16 cellular contexts compared by ENCODE assay signal in the genomic region with DNA sequence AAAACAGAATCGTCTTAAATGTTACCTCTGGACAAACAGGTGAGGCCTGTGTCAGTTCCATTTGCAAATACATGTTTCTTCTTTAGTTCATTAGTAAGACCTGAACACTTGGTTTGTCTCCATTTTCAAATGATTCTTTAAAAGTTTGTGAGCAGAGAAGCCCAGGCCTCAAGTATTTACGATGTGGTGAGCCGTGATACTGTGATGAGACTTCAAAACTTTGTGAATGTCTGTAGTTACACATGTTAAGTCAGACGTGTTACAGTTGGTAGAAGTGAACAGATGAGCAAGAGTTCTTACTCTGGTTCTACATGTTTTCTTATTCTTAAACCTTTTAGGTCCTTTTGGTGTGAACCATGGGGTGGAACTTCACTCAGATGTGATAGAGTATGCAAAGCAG. TPM values are rescaled to one million over a fixed set of nuclear protein-coding genes. Genes with fewer than 3 reads are reported as not detected.
A peak's percentile ranks its signal among the peaks of the same experiment; 100 is the strongest.
DNase-seq lines count a peak whose midpoint lies in the region; ATAC-seq and TF ChIP-seq lines count a peak whose summit lies in the region.
"Had no signal": no experiment of that assay in that cellular context is flagged by ENCODE, and none has a peak within 500 bp of the region (broad histone marks: within the 10 kb centered on the region; RNA-seq: fewer than 3 reads in every experiment).

No MANE protein-coding gene starts in this region.

- no peak for TF ChIP-seq EP300 in suprapubic skin (IDR thresholded peaks at IDR 0.05)

- H3K9ac ChIP-seq in SK-N-MC (ENCODE audit: insufficient read length) (no peak overlapping the region), trophoblast cell (ENCODE audit: low read length) (no peak overlapping the region)

- H4K12ac ChIP-seq in trophoblast cell (ENCODE audit: low read depth, low read length), result no peak overlapping the region

- no peak overlapping the region for H2BK120ac ChIP-seq in trophoblast cell (ENCODE audit: insufficient read depth, low read length, poor library complexity)

- H3K4me1 ChIP-seq in suprapubic skin, result peaks cover 38% of the 10 kb centered on the region
- H3K4me1 ChIP-seq in trophoblast cell (ENCODE audit: control insufficient read depth in 1 of 2, insufficient read depth in 2 of 2, low read length in 2 of 2), result peaks cover 5 to 13% of the 10 kb centered on the region in 2 experiments
- H3K4me1 ChIP-seq: A549, BE2C, Caco-2 had no signal

- no peaks in the 10 kb centered on the region for H3K9me3 ChIP-seq in SK-N-MC (ENCODE audit: low read depth, low read length)
- no peaks in the 10 kb centered on the region for H3K9me3 ChIP-seq in suprapubic skin
- H3K9me3 ChIP-seq in trophoblast cell (ENCODE audit: insufficient read depth, low read depth, low read length), result peaks cover 1% of the 10 kb centered on the region
- H3K9me3 ChIP-seq: A549, BE2C, Caco-2 had no signal

- WGBS in suprapubic skin, result 60% methylated on average over 4 of the region's 4 CpGs
- no CpG with 5 or more reads among the region's 4 CpGs for WGBS in trophoblast cell (ENCODE audit: extremely low coverage, insufficient coverage, insufficient read length)

- H3K27ac Mint-ChIP-seq in HFFc6, result no peak overlapping the region
- H3K27ac Mint-ChIP-seq: GM23338, H9, IgD-negative memory B cell had no signal

- no peak overlapping the region for H4K8ac ChIP-seq in trophoblast cell (ENCODE audit: low read depth, low read length)

- H3K4ac ChIP-seq in trophoblast cell (ENCODE audit: low read depth, low read length), result no peak overlapping the region

- H3K4me1 Mint-ChIP-seq in HFFc6 (ENCODE audit: low read depth), result peaks cover 21% of the 10 kb centered on the region

- H3K27ac ChIP-seq in SK-N-MC (peak overlapping the region; percentile 2), suprapubic skin (no peak overlapping the region), trophoblast cell (ENCODE audit: low read depth, low read length) (no peak overlapping the region)
- H3K27ac ChIP-seq: A549, C4-2B had no signal

- no peak for TF ChIP-seq CTCF in HFFc6 (IDR thresholded peaks at IDR 0.05)
- no peak for TF ChIP-seq CTCF in fibroblast of villous mesenchyme (IDR thresholded peaks at IDR 0.05; ENCODE audit: insufficient read depth, low read depth, low read length)
- TF ChIP-seq CTCF in suprapubic skin (IDR thresholded peaks at IDR 0.05), result no peak

- no peaks in the 10 kb centered on the region for H3K79me2 ChIP-seq in trophoblast cell (ENCODE audit: control insufficient read depth, insufficient read depth, low read length, poor library complexity)

- H3K79me1 ChIP-seq in trophoblast cell (ENCODE audit: low read length), result peaks cover 4% of the 10 kb centered on the region

- H3K14ac ChIP-seq in trophoblast cell (ENCODE audit: low read length), result no peak overlapping the region

- peaks cover 11% of the 10 kb centered on the region for H3K36me3 Mint-ChIP-seq in HFFc6 (ENCODE audit: low read depth)

- no peak for TF ChIP-seq POLR2A in suprapubic skin (IDR thresholded peaks at IDR 0.05)

- H4K91ac ChIP-seq in trophoblast cell (ENCODE audit: low read depth, low read length), result no peak overlapping the region

- no peak overlapping the region for H2AFZ ChIP-seq in trophoblast cell (ENCODE audit: insufficient read depth, low read length, poor library complexity)
- H2AFZ ChIP-seq: GM23338 had no signal

- no peak overlapping the region for H2BK5ac ChIP-seq in trophoblast cell (ENCODE audit: low read depth, low read length, poor library complexity)

- H3K27me3 Mint-ChIP-seq in HFFc6 (ENCODE audit: insufficient read depth), result no peaks in the 10 kb centered on the region; the same call in 1 of the 2 replicates
- H3K27me3 Mint-ChIP-seq: IgD-negative memory B cell had no signal

- H3K9me3 Mint-ChIP-seq in HFFc6, result no peaks in the 10 kb centered on the region
- H3K9me3 Mint-ChIP-seq: CD8-positive, alpha-beta T cell; GM23338; IgD-negative memory B cell had no signal

- peak overlapping the region; percentile 9; the same call in 1 of the 2 replicates for H3K4me3 ChIP-seq in SK-N-MC
- H3K4me3 ChIP-seq in fibroblast of villous mesenchyme (ENCODE audit: low read depth, low read length), result no peak overlapping the region
- no peak overlapping the region for H3K4me3 ChIP-seq in suprapubic skin
- no peak overlapping the region for H3K4me3 ChIP-seq in trophoblast cell (ENCODE audit: low read depth, low read length)
- H3K4me3 ChIP-seq: A549, GM23338 had no signal

- no peak overlapping the region for H3K4me2 ChIP-seq in trophoblast cell (ENCODE audit: low read length)
- H3K4me2 ChIP-seq: A549, GM23338 had no signal

- no peak overlapping the region for H3K4me3 Mint-ChIP-seq in HFFc6
- H3K4me3 Mint-ChIP-seq: CD8-positive, alpha-beta T cell; GM23338; H9; IgD-negative memory B cell had no signal

- H2BK12ac ChIP-seq in trophoblast cell (ENCODE audit: low read length), result no peak overlapping the region

- H3K18ac ChIP-seq in trophoblast cell (ENCODE audit: low read length), result no peak overlapping the region

- H3K27me3 ChIP-seq in suprapubic skin, result no peaks in the 10 kb centered on the region
- no peaks in the 10 kb centered on the region for H3K27me3 ChIP-seq in trophoblast cell (ENCODE audit: insufficient read depth, low read length)
- H3K27me3 ChIP-seq: BE2C had no signal

- H2AK5ac ChIP-seq in trophoblast cell (ENCODE audit: low read length), result no peak overlapping the region

- ATAC-seq in GM18858 (IDR thresholded peaks at IDR 0.05; ENCODE audit: unreplicated experiment), result no peak
- ATAC-seq: A549; CD8-positive, alpha-beta T cell; GM23338 had no signal

- peak; percentile 32 for DNase-seq in HFFc6
- no peak for DNase-seq in SK-N-MC (ENCODE audit: low read depth, low spot score)
- DNase-seq in fibroblast of villous mesenchyme (ENCODE audit: low read depth), result peak; percentile 74
- DNase-seq in suprapubic skin (ENCODE audit: low spot score in 2 of 2), result no peak
- DNase-seq in trophoblast cell, result no peak
- DNase-seq: BE2C; Caco-2; CD8-positive, alpha-beta T cell; DND-41; GF-D8; H9 had no signal

- H3K23ac ChIP-seq in trophoblast cell (ENCODE audit: low read length), result no peak overlapping the region

- H3K36me3 ChIP-seq in SK-N-MC (ENCODE audit: insufficient read depth, low read length) (peaks cover 13% of the 10 kb centered on the region; the same call in 1 of the 2 replicates), suprapubic skin (peaks cover 28% of the 10 kb centered on the region), trophoblast cell (ENCODE audit: control insufficient read depth in 1 of 2, insufficient read depth in 2 of 2, low read length in 2 of 2) (peaks cover 5 to 16% of the 10 kb centered on the region in 2 experiments)

RNA-seq across cellular contexts. Expression of a gene that starts 8.5 kb away (rescaled TPM):
- 10 to 100 TPM; 15.7 to 21.9 (median 18.1) TPM for total RNA-seq in HFFc6 (2021; fragmentation: NEBNext Ultra II Directional; extraction: Animal tissue kit (Norgen Biotek cat#: 25700))
- total RNA-seq in fibroblast of villous mesenchyme, result 40.3 and 54.0 TPM in 2 replicates
- 100 to 1,000 TPM; 102 to 245 (median 147) TPM for total RNA-seq in suprapubic skin
- 25.8 and 26.8 TPM in 2 replicates for polyA plus RNA-seq in trophoblast cell (2013)

Comparison
In these comparisons a context has a peak if more than half of its experiments do, and no peak if none do; other contexts are left out.
1. DNase-seq: peak in HFFc6 (single experiment) and fibroblast of villous mesenchyme (single experiment); none in SK-N-MC (single experiment), suprapubic skin (0 of 2) and trophoblast cell (0 of 2).